12 cellular contexts compared by ENCODE assay signal in the genomic region with DNA sequence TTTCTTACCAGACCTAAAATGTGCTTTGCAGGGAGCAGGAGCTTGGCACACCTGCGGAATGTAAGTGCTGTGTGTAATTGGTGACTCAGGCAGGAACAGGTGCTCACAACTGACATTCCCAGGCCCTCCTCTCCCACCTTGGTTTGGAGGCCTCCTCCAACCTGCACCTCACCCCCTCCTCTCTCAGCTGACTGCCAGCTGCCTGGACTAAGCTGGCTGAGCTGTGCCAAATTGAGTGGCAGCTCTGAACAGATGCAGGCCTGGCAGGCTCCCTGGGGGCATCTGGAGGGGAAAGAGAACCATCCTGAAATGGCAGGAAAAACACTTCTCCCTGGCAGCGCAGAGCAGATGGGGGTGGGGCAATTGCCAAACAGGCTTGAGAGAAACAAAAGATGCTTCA.
DNase-seq lines count a peak whose midpoint lies in the region; ATAC-seq and TF ChIP-seq lines count a peak whose summit lies in the region.
"Had no signal": no experiment of that assay in that cellular context is flagged by ENCODE, and none has a peak within 500 bp of the region (broad histone marks: within the 10 kb centered on the region; RNA-seq: fewer than 3 reads in every experiment).

No MANE protein-coding gene starts in this region.

- no peak overlapping the region for H3K27ac Mint-ChIP-seq in endothelial cell (ENCODE audit: unreplicated experiment)

- H3K36me3 Mint-ChIP-seq in endothelial cell (ENCODE audit: low read depth, unreplicated experiment), result no peaks in the 10 kb centered on the region

- no peak overlapping the region for H3K4me2 ChIP-seq in smooth muscle cell

- H2AFZ ChIP-seq in smooth muscle cell (ENCODE audit: low read depth), result no peak overlapping the region

- peak; percentile 74 for DNase-seq in DMS153 treated with DMSO at 0.1 percent for 48 hours (lab: John Stamatoyannopoulos, UW; ENCODE audit: unreplicated experiment)
- peak; percentile 34 for DNase-seq in NCI-H2081 treated with DMSO at 0.1 percent for 48 hours (lab: John Stamatoyannopoulos, UW)
- peak; percentile 47 for DNase-seq in SHP77 treated with DMSO at 0.1 percent for 48 hours (lab: John Stamatoyannopoulos, UW)
- DNase-seq in left lung, result peak in 1 of 2 donors; percentile 61
- no peak for DNase-seq in smooth muscle cell (lab: John Stamatoyannopoulos, UW; ENCODE audit: unreplicated experiment)
- no peak for DNase-seq in endothelial cell (ENCODE audit: low spot score)
- no peak for DNase-seq in adrenal gland
- DNase-seq: activated CD8-positive, alpha-beta memory T cell treated with anti-CD3 and anti-CD28 coated beads for 24 hours; activated naive CD4-positive, alpha-beta T cell treated with Interleukin-2 at 50 U/mL for 16 hours; GDM1; OCI-M1 had no signal

- no peaks in the 10 kb centered on the region for H4K20me1 ChIP-seq in smooth muscle cell (ENCODE audit: low read depth)

- peaks cover 5% of the 10 kb centered on the region for H3K4me1 Mint-ChIP-seq in endothelial cell (ENCODE audit: unreplicated experiment)

- WGBS in smooth muscle cell (ENCODE audit: low lambda C conversion rate), result 85% methylated on average over 2 of the region's 2 CpGs
- WGBS in adrenal gland, 4 donors, result 83 to 93% (median 88%) methylated on average over 1 to 2 of the region's 2 CpGs

- H3K9me3 Mint-ChIP-seq in endothelial cell (ENCODE audit: unreplicated experiment), result no peaks in the 10 kb centered on the region

- H3K27me3 Mint-ChIP-seq in endothelial cell (ENCODE audit: unreplicated experiment), result peaks cover 1% of the 10 kb centered on the region

- no peaks in the 10 kb centered on the region for H3K4me1 ChIP-seq in left lung
- H3K4me1 ChIP-seq in smooth muscle cell (ENCODE audit: low read depth), result peaks cover 9% of the 10 kb centered on the region
- H3K4me1 ChIP-seq in adrenal gland (replicated peaks in 1 of 2), result no peaks in the 10 kb centered on the region

- no peaks in the 10 kb centered on the region for H3K79me2 ChIP-seq in smooth muscle cell (ENCODE audit: low read depth)

- peak; percentile 88 for ATAC-seq in left lung
- ATAC-seq in HG03045 (IDR thresholded peaks at IDR 0.05; ENCODE audit: unreplicated experiment), result no peak

- H3K36me3 ChIP-seq in left lung, result no peaks in the 10 kb centered on the region
- no peaks in the 10 kb centered on the region for H3K36me3 ChIP-seq in smooth muscle cell (ENCODE audit: low read depth)
- H3K36me3 ChIP-seq in adrenal gland (replicated peaks in 1 of 2), result no peaks in the 10 kb centered on the region

- H3K27me3 ChIP-seq in left lung (peaks cover 0 to 5% of the 10 kb centered on the region in 2 donors), smooth muscle cell (ENCODE audit: low read depth) (peaks cover 23% of the 10 kb centered on the region), adrenal gland (no peaks in the 10 kb centered on the region)

- intact Hi-C loops in left lung (cut with DNase I), result no loop called here
- intact Hi-C loops in adrenal gland (cut with DNase I), result no loop called here

- H3K4me3 ChIP-seq in left lung (no peak overlapping the region), smooth muscle cell (no peak overlapping the region), adrenal gland (no peak overlapping the region)

- TF ChIP-seq CTCF in left lung (IDR thresholded peaks at IDR 0.05) (no peak), smooth muscle cell (IDR thresholded peaks at IDR 0.05; ENCODE audit: borderline replicate concordance, insufficient read depth, poor library complexity, severe bottlenecking) (no peak), endothelial cell (IDR thresholded peaks at IDR 0.05; ENCODE audit: unreplicated experiment) (no peak), adrenal gland (IDR thresholded peaks at IDR 0.05) (no peak)

- H3K27ac ChIP-seq in left lung, result no peak overlapping the region
- H3K27ac ChIP-seq in smooth muscle cell (ENCODE audit: low read depth), result no peak overlapping the region
- no peak overlapping the region for H3K27ac ChIP-seq in adrenal gland

- H3F3A ChIP-seq in smooth muscle cell (ENCODE audit: low read depth), result no peaks in the 10 kb centered on the region

- no peaks in the 10 kb centered on the region for H3K9me3 ChIP-seq in left lung
- no peaks in the 10 kb centered on the region for H3K9me3 ChIP-seq in smooth muscle cell (replicated peaks; ENCODE audit: low read depth)
- H3K9me3 ChIP-seq in adrenal gland (replicated peaks in 1 of 3), result no peaks in the 10 kb centered on the region

- TF ChIP-seq POLR2A in adrenal gland (IDR thresholded peaks at IDR 0.05), result no peak

- H3K9ac ChIP-seq in smooth muscle cell (ENCODE audit: low read depth), result no peak overlapping the region

- H3K4me3 Mint-ChIP-seq in endothelial cell (ENCODE audit: unreplicated experiment), result no peak overlapping the region

Comparison
In these comparisons a context has a peak if more than half of its experiments do, and no peak if none do; other contexts are left out.
1. DNase-seq: peak in DMS153 treated with DMSO at 0.1 percent for 48 hours (single experiment), NCI-H2081 treated with DMSO at 0.1 percent for 48 hours (single experiment) and SHP77 treated with DMSO at 0.1 percent for 48 hours (single experiment); none in smooth muscle cell (single experiment), endothelial cell (single experiment) and adrenal gland (0 of 7).